18 cellular contexts compared by ENCODE assay signal in the genomic region with DNA sequence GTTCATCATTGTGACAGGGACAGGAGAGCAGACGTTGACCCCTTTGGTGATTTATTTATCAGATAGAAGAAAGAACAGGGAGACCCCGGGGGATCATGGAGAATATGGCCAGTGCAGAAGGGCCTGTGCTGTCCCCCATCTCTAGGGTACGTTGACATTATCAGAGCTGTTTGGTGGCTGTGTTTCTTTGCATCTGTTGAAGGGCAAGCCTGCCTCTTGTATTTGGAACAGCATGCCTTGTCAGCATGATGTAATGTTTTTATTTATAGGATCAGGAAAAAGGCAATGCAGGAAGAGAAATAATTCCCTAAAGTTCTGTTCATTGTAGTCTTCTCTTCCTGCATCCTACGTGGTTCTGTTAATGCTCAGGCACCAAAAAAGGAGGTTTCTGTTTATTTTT. TPM values are rescaled to one million over a fixed set of nuclear protein-coding genes. Genes with fewer than 3 reads are reported as not detected.
DNase-seq lines count a peak whose midpoint lies in the region; ATAC-seq, FAIRE-seq and TF ChIP-seq lines count a peak whose summit lies in the region.
"Had no signal": no experiment of that assay in that cellular context is flagged by ENCODE, and none has a peak within 500 bp of the region (broad histone marks: within the 10 kb centered on the region; RNA-seq: fewer than 3 reads in every experiment).

No MANE protein-coding gene starts in this region.

- H3K4me1 Mint-ChIP-seq in activated naive CD8-positive, alpha-beta T cell treated with anti-CD3 and anti-CD28 coated beads, Interleukin-2, amount 50 U/mL, for 24 hours: peaks cover 15% of the 10 kb centered on the region
- peaks cover 11% of the 10 kb centered on the region for H3K4me1 Mint-ChIP-seq in activated naive CD8-positive, alpha-beta T cell treated with anti-CD3 and anti-CD28 coated beads for 36 hours
- peaks cover 26% of the 10 kb centered on the region for H3K4me1 Mint-ChIP-seq in activated T-helper 17 cell treated with anti-CD3 and anti-CD28 coated beads, Interleukin-2, amount 50 U/mL, for 72 hours

- H3K36me3 Mint-ChIP-seq in activated naive CD8-positive, alpha-beta T cell treated with anti-CD3 and anti-CD28 coated beads, Interleukin-2, amount 50 U/mL, for 24 hours (ENCODE audit: low read depth): peaks cover 56% of the 10 kb centered on the region
- H3K36me3 Mint-ChIP-seq in activated naive CD8-positive, alpha-beta T cell treated with anti-CD3 and anti-CD28 coated beads for 36 hours: peaks cover 38% of the 10 kb centered on the region
- H3K36me3 Mint-ChIP-seq in activated T-helper 17 cell treated with anti-CD3 and anti-CD28 coated beads, Interleukin-2, amount 50 U/mL, for 72 hours (ENCODE audit: low read depth): peaks cover 90% of the 10 kb centered on the region

- WGBS in heart left ventricle, 4 donors: 7 to 17% (median 14%) methylated on average over 4 of the region's 4 CpGs

- H3K27ac Mint-ChIP-seq in activated naive CD8-positive, alpha-beta T cell treated with anti-CD3 and anti-CD28 coated beads, Interleukin-2, amount 50 U/mL, for 24 hours: peak overlapping the region; percentile 29
- no peak overlapping the region for H3K27ac Mint-ChIP-seq in activated naive CD8-positive, alpha-beta T cell treated with anti-CD3 and anti-CD28 coated beads for 36 hours
- H3K27ac Mint-ChIP-seq in activated T-helper 17 cell treated with anti-CD3 and anti-CD28 coated beads, Interleukin-2, amount 50 U/mL, for 72 hours: peak overlapping the region; percentile 49
- H3K27ac Mint-ChIP-seq: natural killer cell had no signal

- no peaks in the 10 kb centered on the region for H3K27me3 Mint-ChIP-seq in activated naive CD8-positive, alpha-beta T cell treated with anti-CD3 and anti-CD28 coated beads, Interleukin-2, amount 50 U/mL, for 24 hours
- H3K27me3 Mint-ChIP-seq in activated naive CD8-positive, alpha-beta T cell treated with anti-CD3 and anti-CD28 coated beads for 36 hours: no peaks in the 10 kb centered on the region
- H3K27me3 Mint-ChIP-seq in activated T-helper 17 cell treated with anti-CD3 and anti-CD28 coated beads, Interleukin-2, amount 50 U/mL, for 72 hours: no peaks in the 10 kb centered on the region
- H3K27me3 Mint-ChIP-seq: progenitor cell of endocrine pancreas had no signal

- H3K27me3 ChIP-seq in heart left ventricle (no peaks in the 10 kb centered on the region), SJCRH30 (no peaks in the 10 kb centered on the region)
- H3K27me3 ChIP-seq: uterus had no signal

- TF ChIP-seq CTCF in heart left ventricle (IDR thresholded peaks at IDR 0.05): no peak

- H3K4me3 ChIP-seq in heart left ventricle: no peak overlapping the region
- H3K4me3 ChIP-seq in SJCRH30: no peak overlapping the region
- H3K4me3 ChIP-seq: uterus had no signal

- ATAC-seq in activated naive CD8-positive, alpha-beta T cell treated with anti-CD3 and anti-CD28 coated beads, Interleukin-2, amount 50 U/mL, for 24 hours: no peak
- ATAC-seq in activated T-helper 17 cell treated with anti-CD3 and anti-CD28 coated beads, Interleukin-2, amount 50 U/mL, for 72 hours (replicated peaks): no peak
- peak; percentile 92 to 96 (median 94) for ATAC-seq in heart left ventricle
- ATAC-seq: activated T-cell treated with anti-CD3 and anti-CD28 coated beads, Interleukin-2, amount 50 U/mL, for 4 hours; left colon; natural killer cell; stimulated activated naive CD8-positive, alpha-beta T cell treated with anti-CD3 and anti-CD28 coated beads, Interleukin-15, Interleukin-2, amounts not matched to agents 100 U/mL and 50 U/mL, for 24 hours had no signal

- H3K9me3 ChIP-seq in heart left ventricle (no peaks in the 10 kb centered on the region), SJCRH30 (replicated peaks) (no peaks in the 10 kb centered on the region)
- H3K9me3 ChIP-seq: uterus had no signal

- DNase-seq in activated naive CD8-positive, alpha-beta T cell treated with anti-CD3 and anti-CD28 coated beads, Interleukin-2, amount 50 U/mL, for 24 hours: no peak
- no peak for DNase-seq in activated naive CD8-positive, alpha-beta T cell treated with anti-CD3 and anti-CD28 coated beads for 36 hours
- DNase-seq in heart left ventricle (peak in 1 of 5 donors; percentile 21), superior temporal gyrus (ENCODE audit: extremely low spot score) (peak; percentile 42), ecto neural progenitor cell (ENCODE audit: low spot score) (no peak), SJCRH30 (no peak), RCC 7860 (ENCODE audit: low spot score) (no peak)
- DNase-seq: ACHN; activated T-cell treated with anti-CD3 and anti-CD28 coated beads, Interleukin-2, amount 50 U/mL, for 4 hours; GDM1; H7; left colon; natural killer cell; stimulated activated CD4-positive, alpha-beta T cell treated with anti-CD3 and anti-CD28 coated beads, Interleukin-12 subunit alpha, Interleukin-12 subunit beta, amount 100 ng/mL, for 4 hours; stimulated activated naive CD8-positive, alpha-beta T cell treated with anti-CD3 and anti-CD28 coated beads, Interleukin-15, Interleukin-2, amounts not matched to agents 100 U/mL and 50 U/mL, for 24 hours; uterus had no signal

- intact Hi-C loops in heart left ventricle (cut with DNase I): loop anchor here in 1 of 10 donors (10.0 kb wide), 1 partner anchor 74 kb away; the partner anchor contains the start of gene TTC39C

- no peak for TF ChIP-seq POLR2A in heart left ventricle (IDR thresholded peaks at IDR 0.05)

- H3K27ac ChIP-seq in heart left ventricle: peak overlapping the region; percentile 19 to 88 (median 63)
- no peak overlapping the region for H3K27ac ChIP-seq in SJCRH30
- H3K27ac ChIP-seq: uterus had no signal

- no peak overlapping the region for H3K4me3 Mint-ChIP-seq in activated naive CD8-positive, alpha-beta T cell treated with anti-CD3 and anti-CD28 coated beads, Interleukin-2, amount 50 U/mL, for 24 hours
- H3K4me3 Mint-ChIP-seq in activated naive CD8-positive, alpha-beta T cell treated with anti-CD3 and anti-CD28 coated beads for 36 hours: no peak overlapping the region
- no peak overlapping the region for H3K4me3 Mint-ChIP-seq in activated T-helper 17 cell treated with anti-CD3 and anti-CD28 coated beads, Interleukin-2, amount 50 U/mL, for 72 hours
- H3K4me3 Mint-ChIP-seq: activated T-cell treated with anti-CD3 and anti-CD28 coated beads, Interleukin-2, amount 50 U/mL, for 4 hours; natural killer cell had no signal

- no peak for FAIRE-seq in RCC 7860 (lab: Jason Lieb, UNC)

- H3K4me1 ChIP-seq in heart left ventricle (peaks cover 0 to 22% (median 18%) of the 10 kb centered on the region in 12 donors), SJCRH30 (peaks cover 19% of the 10 kb centered on the region)
- H3K4me1 ChIP-seq: uterus had no signal

- H3K36me3 ChIP-seq in heart left ventricle: peaks cover 0 to 21% (median 0%) of the 10 kb centered on the region in 9 donors
- H3K36me3 ChIP-seq in SJCRH30: 0 out of 2 replicates have a peak, but pooled peaks cover 2% of the 10 kb centered on the region
- H3K36me3 ChIP-seq: uterus had no signal

- H3K9me3 Mint-ChIP-seq in activated naive CD8-positive, alpha-beta T cell treated with anti-CD3 and anti-CD28 coated beads, Interleukin-2, amount 50 U/mL, for 24 hours: no peaks in the 10 kb centered on the region
- H3K9me3 Mint-ChIP-seq in activated naive CD8-positive, alpha-beta T cell treated with anti-CD3 and anti-CD28 coated beads for 36 hours: no peaks in the 10 kb centered on the region
- H3K9me3 Mint-ChIP-seq in activated T-helper 17 cell treated with anti-CD3 and anti-CD28 coated beads, Interleukin-2, amount 50 U/mL, for 72 hours: peaks cover 2% of the 10 kb centered on the region
- H3K9me3 Mint-ChIP-seq: activated T-cell treated with anti-CD3 and anti-CD28 coated beads, Interleukin-2, amount 50 U/mL, for 4 hours; natural killer cell had no signal

RNA-seq across cellular contexts. Expression of gene CABYR, which starts 49.8 kb away (rescaled TPM):
- 1 to 10 TPM; 1.6 to 1.9 TPM for total RNA-seq in activated naive CD8-positive, alpha-beta T cell treated with anti-CD3 and anti-CD28 coated beads for 36 hours
- total RNA-seq in activated T-helper 17 cell treated with anti-CD3 and anti-CD28 coated beads, Interleukin-2, amount 50 U/mL, for 72 hours: 1 to 10 TPM; 4.7 to 5.2 TPM
- 1 to 10 TPM in 1 of 9 donors, under 1 TPM in 4, not detected in 4; 0.45 to 1.0 (median 0.66) TPM for total RNA-seq in heart left ventricle
- polyA plus RNA-seq in heart left ventricle: under 1 TPM; 0.10 to 0.61 TPM
- not detected in 2 replicates for total RNA-seq in SJCRH30 (2014; rRNA removed; shearing (Covaris generic))

Comparison
In these comparisons a context has a peak if more than half of its experiments do, and no peak if none do; other contexts are left out.
1. ATAC-seq: peak in heart left ventricle (4 of 4); none in activated naive CD8-positive, alpha-beta T cell treated with anti-CD3 and anti-CD28 coated beads, Interleukin-2, amount 50 U/mL, for 24 hours (single experiment) and activated T-helper 17 cell treated with anti-CD3 and anti-CD28 coated beads, Interleukin-2, amount 50 U/mL, for 72 hours (single experiment).